ENCODE assay signal across 27 cellular contexts in the genomic region with DNA sequence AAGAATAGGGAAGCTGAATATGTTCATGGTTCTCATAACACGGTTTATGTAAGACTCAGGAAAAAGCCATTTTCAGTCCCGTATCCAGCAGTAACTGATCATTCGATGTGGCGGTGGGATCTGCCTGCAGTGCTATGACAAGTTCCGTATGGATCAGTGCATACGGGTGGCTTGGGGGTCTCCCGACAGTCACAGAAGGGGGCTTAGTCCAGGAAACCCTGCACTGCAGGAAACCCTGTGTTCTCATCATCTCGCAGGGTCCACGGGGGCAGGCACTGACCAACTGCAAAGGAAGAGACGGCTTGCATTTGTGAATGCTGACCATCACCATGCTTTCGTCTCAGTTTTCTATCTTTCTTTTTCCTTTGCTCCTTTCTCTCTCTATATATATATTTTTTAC. TPM values are rescaled to one million over a fixed set of nuclear protein-coding genes. Genes with fewer than 3 reads are reported as not detected.
"Had no signal": no experiment of that assay in that cellular context is flagged by ENCODE, and none has a peak within 500 bp of the region (broad histone marks: within the 10 kb centered on the region; RNA-seq: fewer than 3 reads in every experiment).

No MANE protein-coding gene starts in this region.

- H3K27me3 ChIP-seq: colonic mucosa, esophagus squamous epithelium, gastrocnemius medialis, heart right ventricle, left lung had no signal

- H3K4me3 ChIP-seq: colonic mucosa, esophagus squamous epithelium, gastrocnemius medialis, left lung, lower lobe of right lung, mucosa of descending colon had no signal

- FAIRE-seq: endometrium, islet of Langerhans, keratinocyte had no signal

- H3K4me1 ChIP-seq: colonic mucosa, esophagus squamous epithelium, left lung, lower lobe of right lung had no signal

- H3K9me3 ChIP-seq: colonic mucosa, esophagus squamous epithelium, gastrocnemius medialis, heart right ventricle, left lung, lower lobe of right lung, mucosa of descending colon had no signal

- DNase-seq: colonic mucosa; cortex of kidney; effector CD8-positive, alpha-beta T cell; effector memory CD8-positive, alpha-beta T cell; endodermal cell; erythroblast; esophagus squamous epithelium; foreskin fibroblast; foreskin melanocyte; gastrocnemius medialis; glutamatergic neuron; head of caudate nucleus; heart right ventricle; hippocampal formation; left cardiac atrium; left ventricle myocardium superior; lower lobe of right lung; mesenchymal stem cell; mucosa of descending colon had no signal

- ATAC-seq: effector memory CD8-positive, alpha-beta T cell; esophagus mucosa; gastrocnemius medialis; left cardiac atrium; left lung; left ventricle myocardium superior; lower lobe of right lung; mucosa of descending colon had no signal

- H3K27ac ChIP-seq: colonic mucosa, epithelial cell of prostate, esophagus squamous epithelium, heart right ventricle, left lung, lower lobe of right lung had no signal

RNA-seq across cellular contexts. Expression of a gene that starts 37.0 kb away (rescaled TPM):
- total RNA-seq: chondrocyte, endodermal cell, kidney epithelial cell had no signal
